ENCODE assay signal across 2 cellular contexts in the genomic region with DNA sequence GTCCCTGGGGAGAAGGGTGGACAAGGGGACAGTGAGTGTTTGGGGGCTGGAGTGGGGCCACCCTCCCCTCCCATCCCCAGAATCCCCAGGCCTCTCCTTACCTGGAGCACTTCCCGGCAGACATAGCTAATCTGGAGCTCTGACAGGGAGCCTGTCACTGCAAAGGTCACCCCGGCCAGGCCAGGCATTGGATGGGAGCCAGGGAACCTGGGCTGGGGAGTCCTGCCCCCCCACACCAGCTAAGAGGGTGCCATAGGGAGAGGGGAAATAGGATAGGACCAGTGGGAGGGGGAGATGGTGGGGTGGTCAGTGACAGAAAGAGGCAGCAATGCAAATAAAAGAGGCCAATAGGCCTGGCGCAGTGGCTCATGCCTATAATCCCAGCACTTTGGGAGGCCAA.
TF ChIP-seq lines count a peak whose summit lies in the region.

No MANE protein-coding gene starts in this region.

TF ChIP-seq in HEK293, 187 proteins besides CTCF, POLR2A, EP300 and RAD21:
- TF ChIP-seq, protein P1, sequence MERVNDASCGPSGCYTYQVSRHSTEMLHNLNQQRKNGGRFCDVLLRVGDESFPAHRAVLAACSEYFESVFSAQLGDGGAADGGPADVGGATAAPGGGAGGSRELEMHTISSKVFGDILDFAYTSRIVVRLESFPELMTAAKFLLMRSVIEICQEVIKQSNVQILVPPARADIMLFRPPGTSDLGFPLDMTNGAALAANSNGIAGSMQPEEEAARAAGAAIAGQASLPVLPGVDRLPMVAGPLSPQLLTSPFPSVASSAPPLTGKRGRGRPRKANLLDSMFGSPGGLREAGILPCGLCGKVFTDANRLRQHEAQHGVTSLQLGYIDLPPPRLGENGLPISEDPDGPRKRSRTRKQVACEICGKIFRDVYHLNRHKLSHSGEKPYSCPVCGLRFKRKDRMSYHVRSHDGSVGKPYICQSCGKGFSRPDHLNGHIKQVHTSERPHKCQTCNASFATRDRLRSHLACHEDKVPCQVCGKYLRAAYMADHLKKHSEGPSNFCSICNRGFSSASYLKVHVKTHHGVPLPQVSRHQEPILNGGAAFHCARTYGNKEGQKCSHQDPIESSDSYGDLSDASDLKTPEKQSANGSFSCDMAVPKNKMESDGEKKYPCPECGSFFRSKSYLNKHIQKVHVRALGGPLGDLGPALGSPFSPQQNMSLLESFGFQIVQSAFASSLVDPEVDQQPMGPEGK (tag by site-specific recombination; IDR thresholded peaks at IDR 0.05): peak; percentile 17; the same call in 1 of the 2 replicates
- TF ChIP-seq ZNF830 (tag by site-specific recombination; IDR thresholded peaks at IDR 0.05; ENCODE audit: low read depth) (no peak), ZNF560 (tag by site-specific recombination; IDR thresholded peaks at IDR 0.05; ENCODE audit: borderline replicate concordance) (no peak), ZSCAN16 (tag by site-specific recombination; IDR thresholded peaks at IDR 0.05) (no peak), ZNF23 (tag by site-specific recombination; IDR thresholded peaks at IDR 0.05; ENCODE audit: borderline replicate concordance) (no peak), ZNF311 (tag by site-specific recombination; IDR thresholded peaks at IDR 0.05; ENCODE audit: borderline replicate concordance) (no peak), ZNF624 (tag by site-specific recombination; IDR thresholded peaks at IDR 0.05) (no peak), ZNF174 (tag by site-specific recombination; IDR thresholded peaks at IDR 0.05) (no peak), ZNF184 (tag by site-specific recombination; IDR thresholded peaks at IDR 0.05) (no peak), ZNF423 (tag by site-specific recombination; IDR thresholded peaks at IDR 0.05) (no peak), ZNF521 (tag by site-specific recombination; IDR thresholded peaks at IDR 0.05) (no peak)
- TF ChIP-seq, protein P2, sequence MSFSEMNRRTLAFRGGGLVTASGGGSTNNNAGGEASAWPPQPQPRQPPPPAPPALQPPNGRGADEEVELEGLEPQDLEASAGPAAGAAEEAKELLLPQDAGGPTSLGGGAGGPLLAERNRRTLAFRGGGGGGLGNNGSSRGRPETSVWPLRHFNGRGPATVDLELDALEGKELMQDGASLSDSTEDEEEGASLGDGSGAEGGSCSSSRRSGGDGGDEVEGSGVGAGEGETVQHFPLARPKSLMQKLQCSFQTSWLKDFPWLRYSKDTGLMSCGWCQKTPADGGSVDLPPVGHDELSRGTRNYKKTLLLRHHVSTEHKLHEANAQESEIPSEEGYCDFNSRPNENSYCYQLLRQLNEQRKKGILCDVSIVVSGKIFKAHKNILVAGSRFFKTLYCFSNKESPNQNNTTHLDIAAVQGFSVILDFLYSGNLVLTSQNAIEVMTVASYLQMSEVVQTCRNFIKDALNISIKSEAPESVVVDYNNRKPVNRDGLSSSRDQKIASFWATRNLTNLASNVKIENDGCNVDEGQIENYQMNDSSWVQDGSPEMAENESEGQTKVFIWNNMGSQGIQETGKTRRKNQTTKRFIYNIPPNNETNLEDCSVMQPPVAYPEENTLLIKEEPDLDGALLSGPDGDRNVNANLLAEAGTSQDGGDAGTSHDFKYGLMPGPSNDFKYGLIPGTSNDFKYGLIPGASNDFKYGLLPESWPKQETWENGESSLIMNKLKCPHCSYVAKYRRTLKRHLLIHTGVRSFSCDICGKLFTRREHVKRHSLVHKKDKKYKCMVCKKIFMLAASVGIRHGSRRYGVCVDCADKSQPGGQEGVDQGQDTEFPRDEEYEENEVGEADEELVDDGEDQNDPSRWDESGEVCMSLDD (tag by site-specific recombination; IDR thresholded peaks at IDR 0.05): 0 out of 2 replicates have a peak, but pooled peaks have one; percentile 45
TF ChIP-seq in HEK293: peak in this region for 2.

TF ChIP-seq in GM12878, 131 proteins besides CTCF, POLR2A, EP300 and RAD21:
- TF ChIP-seq CHD1 (IDR thresholded peaks at IDR 0.05; ENCODE audit: low read depth, low read length) (no peak), EZH2 (IDR thresholded peaks at IDR 0.05; ENCODE audit: borderline replicate concordance, control insufficient read depth, low read depth, low read length) (no peak), STAT1 (conservative IDR thresholded peaks at IDR 0.05) (no peak), CREB1 (IDR thresholded peaks at IDR 0.05; ENCODE audit: low read depth) (no peak), ESRRA (IDR thresholded peaks at IDR 0.05; ENCODE audit: low read length) (no peak), ZNF24 (IDR thresholded peaks at IDR 0.05) (no peak), NFIC (IDR thresholded peaks at IDR 0.05; ENCODE audit: low read depth, low read length) (no peak), STAT3 (IDR thresholded peaks at IDR 0.05; ENCODE audit: low read depth, low read length) (no peak), BRCA1 (IDR thresholded peaks at IDR 0.05; ENCODE audit: low read depth, low read length) (no peak), SP1 (IDR thresholded peaks at IDR 0.05; ENCODE audit: low read depth, low read length) (no peak), CBX5 (IDR thresholded peaks at IDR 0.05; ENCODE audit: low read depth) (no peak)
- TF ChIP-seq, protein P3, sequence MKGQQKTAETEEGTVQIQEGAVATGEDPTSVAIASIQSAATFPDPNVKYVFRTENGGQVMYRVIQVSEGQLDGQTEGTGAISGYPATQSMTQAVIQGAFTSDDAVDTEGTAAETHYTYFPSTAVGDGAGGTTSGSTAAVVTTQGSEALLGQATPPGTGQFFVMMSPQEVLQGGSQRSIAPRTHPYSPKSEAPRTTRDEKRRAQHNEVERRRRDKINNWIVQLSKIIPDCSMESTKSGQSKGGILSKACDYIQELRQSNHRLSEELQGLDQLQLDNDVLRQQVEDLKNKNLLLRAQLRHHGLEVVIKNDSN (IDR thresholded peaks at IDR 0.05; ENCODE audit: borderline replicate concordance, extremely low read length, insufficient read depth, low read depth, low read length): no peak
- TF ChIP-seq, protein P4, sequence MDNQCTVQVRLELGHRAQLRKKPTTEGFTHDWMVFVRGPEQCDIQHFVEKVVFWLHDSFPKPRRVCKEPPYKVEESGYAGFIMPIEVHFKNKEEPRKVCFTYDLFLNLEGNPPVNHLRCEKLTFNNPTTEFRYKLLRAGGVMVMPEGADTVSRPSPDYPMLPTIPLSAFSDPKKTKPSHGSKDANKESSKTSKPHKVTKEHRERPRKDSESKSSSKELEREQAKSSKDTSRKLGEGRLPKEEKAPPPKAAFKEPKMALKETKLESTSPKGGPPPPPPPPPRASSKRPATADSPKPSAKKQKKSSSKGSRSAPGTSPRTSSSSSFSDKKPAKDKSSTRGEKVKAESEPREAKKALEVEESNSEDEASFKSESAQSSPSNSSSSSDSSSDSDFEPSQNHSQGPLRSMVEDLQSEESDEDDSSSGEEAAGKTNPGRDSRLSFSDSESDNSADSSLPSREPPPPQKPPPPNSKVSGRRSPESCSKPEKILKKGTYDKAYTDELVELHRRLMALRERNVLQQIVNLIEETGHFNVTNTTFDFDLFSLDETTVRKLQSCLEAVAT (IDR thresholded peaks at IDR 0.05): no peak
- TF ChIP-seq, protein P5, sequence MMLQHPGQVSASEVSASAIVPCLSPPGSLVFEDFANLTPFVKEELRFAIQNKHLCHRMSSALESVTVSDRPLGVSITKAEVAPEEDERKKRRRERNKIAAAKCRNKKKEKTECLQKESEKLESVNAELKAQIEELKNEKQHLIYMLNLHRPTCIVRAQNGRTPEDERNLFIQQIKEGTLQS (IDR thresholded peaks at IDR 0.05; ENCODE audit: borderline replicate concordance, extremely low read depth, low read depth, low read length): no peak
